7 cellular contexts compared by ENCODE assay signal in genomic region chr3:105369501-105370371, GRCh38. TPM values are rescaled to one million over a fixed set of nuclear protein-coding genes. Genes with fewer than 3 reads are reported as not detected.
A peak's percentile ranks its signal among the peaks of the same experiment; 100 is the strongest.
DNase-seq lines count a peak whose midpoint lies in the region; ATAC-seq and TF ChIP-seq lines count a peak whose summit lies in the region.

No MANE protein-coding gene starts in this region.

- H3K36me3 Mint-ChIP-seq in T-cell, result no peaks in the 10 kb centered on the region

- peak overlapping the region; percentile 88 to 96 (median 94) for H3K4me3 Mint-ChIP-seq in T-cell

- peaks cover 9 to 10% of the 10 kb centered on the region in 2 donors for H3K27me3 Mint-ChIP-seq in T-cell

- CTCF ChIA-PET in T-cell (lab: Charles Lee), result interaction anchor here (1.0 to 1.9 kb wide), 4 partner anchors 10 to 773 kb away, joined by 3 to 7 read pairs (median 4); no protein-coding TSS in a partner anchor

- peak overlapping the region; percentile 89 to 99 for H3K27ac Mint-ChIP-seq in T-cell

- in situ Hi-C loops in brain microvascular endothelial cell (cut with HindIII; ENCODE audit: low pct_ligation_motif_present, low sequenced_read_pairs) (loop anchor here (25.0 kb wide), 1 partner anchor 757 kb away; no protein-coding TSS in a partner anchor), gastrocnemius medialis (cut with MboI; ENCODE audit: low sequenced_read_pairs in 4 of 4) (no loop called here)

- H3K4me3 ChIP-seq in brain microvascular endothelial cell (ENCODE audit: low read depth, low read length) (peak overlapping the region; percentile 89), iPS-20b (ENCODE audit: low read length) (peak overlapping the region; percentile 91), gastrocnemius medialis (peak overlapping the region; percentile 55 to 88 (median 62))

- H3K9me3 ChIP-seq in iPS-20b (ENCODE audit: insufficient read depth, low read depth, low read length) (no peaks in the 10 kb centered on the region), gastrocnemius medialis (no peaks in the 10 kb centered on the region)

- H3K9ac ChIP-seq in iPS-20b (ENCODE audit: low read depth, low read length), result peak overlapping the region; percentile 74; the same call in 1 of the 2 replicates

- peak; percentile 4 for ATAC-seq in HG02610 (IDR thresholded peaks at IDR 0.05; ENCODE audit: unreplicated experiment)
- ATAC-seq in T-cell (replicated peaks in 1 of 4), result peak in 3 of 4 experiments; percentile 11 to 19 (median 17)
- ATAC-seq in gastrocnemius medialis, result peak in 1 of 2 donors; percentile 39

- intact Hi-C loops in gastrocnemius medialis (cut with DNase I; ENCODE audit: low total_unique reads), result no loop called here

- DNase-seq in NCI-H1048 (lab: John Stamatoyannopoulos, UW), result peak; percentile 54
- peak in 27 of 34 experiments; percentile 5 to 44 (median 15) for DNase-seq in T-cell
- DNase-seq in brain microvascular endothelial cell, result peak; percentile 59
- DNase-seq in gastrocnemius medialis, result peak in 1 of 2 donors; percentile 35

- H3K27ac ChIP-seq in brain microvascular endothelial cell (peak overlapping the region; percentile 89), iPS-20b (ENCODE audit: low read length) (no peak overlapping the region), gastrocnemius medialis (peak overlapping the region in 2 of 4 donors; percentile 12 to 48)

- no peak for TF ChIP-seq POLR2A in gastrocnemius medialis (IDR thresholded peaks at IDR 0.05)

- H3K9me3 Mint-ChIP-seq in T-cell, result no peaks in the 10 kb centered on the region

- no peaks in the 10 kb centered on the region for H3K27me3 ChIP-seq in brain microvascular endothelial cell (replicated peaks)
- H3K27me3 ChIP-seq in iPS-20b (ENCODE audit: insufficient read depth, low read length), result peaks cover 26% of the 10 kb centered on the region; the same call in 1 of the 2 replicates
- H3K27me3 ChIP-seq in gastrocnemius medialis, result peaks cover 30 to 57% (median 51%) of the 10 kb centered on the region in 3 donors

- H3K4me1 ChIP-seq in iPS-20b (ENCODE audit: insufficient read depth, low read length) (peaks cover 6% of the 10 kb centered on the region), gastrocnemius medialis (peaks cover 25 to 36% of the 10 kb centered on the region in 2 donors)

- POLR2A ChIA-PET in T-cell (lab: Charles Lee), result no interaction called here

- TF ChIP-seq CTCF in GM12874 (IDR thresholded peaks at IDR 0.05; ENCODE audit: insufficient read depth, low read depth, low read length) (peak; percentile 63), brain microvascular endothelial cell (IDR thresholded peaks at IDR 0.05; ENCODE audit: low read depth, low read length, missing control alignments) (peak; percentile 59), gastrocnemius medialis (IDR thresholded peaks at IDR 0.05 in 4 of 5, conservative IDR thresholded peaks at IDR 0.05 in 1 of 5) (peak in 3 of 5 experiments; percentile 19 to 32 (median 27))

- H3K36me3 ChIP-seq in brain microvascular endothelial cell (replicated peaks) (no peaks in the 10 kb centered on the region), iPS-20b (ENCODE audit: insufficient read depth, low read depth, low read length) (no peaks in the 10 kb centered on the region), gastrocnemius medialis (no peaks in the 10 kb centered on the region)

- H3K4me1 Mint-ChIP-seq in T-cell, result peaks cover 32 to 49% (median 34%) of the 10 kb centered on the region in 3 donors

RNA-seq across cellular contexts. Expression of gene ALCAM, which starts 3.0 kb away (rescaled TPM):
- total RNA-seq in T-cell (1 to 10 TPM; 3.4 to 6.2 (median 4.6) TPM), gastrocnemius medialis (1 to 10 TPM in 3 of 4 donors, under 1 TPM in 1; 0.82 to 3.5 (median 1.6) TPM)
